8 cellular contexts compared by ENCODE assay signal in genomic region chr3:48435774-48436476, GRCh38. TPM values are rescaled to one million over a fixed set of nuclear protein-coding genes. Genes with fewer than 3 reads are reported as not detected.
DNase-seq lines count a peak whose midpoint lies in the region; ATAC-seq, FAIRE-seq and TF ChIP-seq lines count a peak whose summit lies in the region.

No MANE protein-coding gene starts in this region.

- no peaks in the 10 kb centered on the region for H3K4me1 ChIP-seq in mesendoderm (ENCODE audit: control insufficient read depth, low read depth, low read length)

- H3K9ac ChIP-seq in mesendoderm (ENCODE audit: low read length) = no peak overlapping the region

- peaks cover 11% of the 10 kb centered on the region for H3K79me1 ChIP-seq in mesendoderm (ENCODE audit: low read length)

- H2BK5ac ChIP-seq in mesendoderm (ENCODE audit: low read length) = no peak overlapping the region

- DNase-seq in CD1c-positive myeloid dendritic cell (ENCODE audit: extremely low spot score) (peak; percentile 88), HFF-Myc (ENCODE audit: extremely low read depth, low read depth) (peak; percentile 66), NOMO-1 (lab: John Stamatoyannopoulos, UW; ENCODE audit: unreplicated experiment in 2 of 2) (peak; percentile 63 to 79), mesendoderm (peak; percentile 92)
- peak; percentile 92 for DNase-seq in activated CD8-positive, alpha-beta memory T cell treated with anti-CD3 and anti-CD28 coated beads for 24 hours
- DNase-seq in stimulated activated CD8-positive, alpha-beta memory T cell treated with anti-CD3 and anti-CD28 coated beads, Interleukin-15, amount 100 ng/mL, for 24 hours (ENCODE audit: low read depth) = peak; percentile 53

- H3K56ac ChIP-seq in mesendoderm (ENCODE audit: low read length) = peak overlapping the region; percentile 47

- H3K18ac ChIP-seq in mesendoderm (ENCODE audit: low read length) = no peak overlapping the region

- H2BK120ac ChIP-seq in mesendoderm (ENCODE audit: low read depth, low read length) = no peak overlapping the region

- H3K36me3 ChIP-seq in mesendoderm (ENCODE audit: control insufficient read depth, insufficient read depth, low read length) = peaks cover 10% of the 10 kb centered on the region

- H4K8ac ChIP-seq in mesendoderm (ENCODE audit: low read depth, low read length) = no peak overlapping the region

- no peak overlapping the region for H4K5ac ChIP-seq in mesendoderm (ENCODE audit: low read length)

- H3K4me3 ChIP-seq in HFF-Myc (replicated peaks; ENCODE audit: low read depth, low read length) = no peak overlapping the region
- H3K4me3 ChIP-seq in mesendoderm (ENCODE audit: low read length) = no peak overlapping the region

- H3K27ac ChIP-seq in mesendoderm (ENCODE audit: low read depth, low read length) = no peak overlapping the region

- peak; percentile 100 for TF ChIP-seq CTCF in HFF-Myc (IDR thresholded peaks at IDR 0.05; ENCODE audit: low read depth, low read length, missing control alignments)

- peaks cover 10% of the 10 kb centered on the region for H3K79me2 ChIP-seq in mesendoderm (ENCODE audit: control insufficient read depth, insufficient read depth, low read length)

- ATAC-seq in HG03354 (IDR thresholded peaks at IDR 0.05; ENCODE audit: poor library complexity, severe bottlenecking, unreplicated experiment) = no peak

- WGBS in mesendoderm (ENCODE audit: extremely low coverage, insufficient coverage, low lambda C conversion rate) = no CpG with 5 or more reads among the region's 7 CpGs

- H2BK15ac ChIP-seq in mesendoderm (replicated peaks; ENCODE audit: low read depth) = no peak overlapping the region

- H3K23ac ChIP-seq in mesendoderm (ENCODE audit: low read length) = no peak overlapping the region

- no peak overlapping the region for H3K4me2 ChIP-seq in mesendoderm (ENCODE audit: low read length)

- H3K27me3 ChIP-seq in mesendoderm (ENCODE audit: insufficient read depth, low read length, poor library complexity) = no peaks in the 10 kb centered on the region

- no peak overlapping the region for H2AK5ac ChIP-seq in mesendoderm (ENCODE audit: low read length)

- FAIRE-seq in endometrium (lab: Jason Lieb, UNC) = peak; percentile 12

- no peak overlapping the region for H3K4ac ChIP-seq in mesendoderm (ENCODE audit: low read depth, low read length)

RNA-seq across cellular contexts. Expression of gene CCDC51, which starts 4.0 kb away (rescaled TPM):
- 17.5 TPM for polyA plus RNA-seq in mesendoderm (2013, experiment 1 of 2)
- polyA plus RNA-seq in mesendoderm (2013, experiment 2 of 2) = 16.4 TPM

RNA-seq across cellular contexts. Expression of gene TMA7, which starts 4.1 kb away (rescaled TPM):
- 1,066 TPM for polyA plus RNA-seq in mesendoderm (2013, experiment 1 of 2)
- 1,068 TPM for polyA plus RNA-seq in mesendoderm (2013, experiment 2 of 2)

RNA-seq across cellular contexts. Expression of gene PLXNB1, which starts 6.0 kb away (rescaled TPM):
- 58.6 TPM for polyA plus RNA-seq in mesendoderm (2013, experiment 1 of 2)
- 54.5 TPM for polyA plus RNA-seq in mesendoderm (2013, experiment 2 of 2)

RNA-seq across cellular contexts. Expression of gene ATRIP, which starts 10.6 kb away (rescaled TPM):
- 15.5 TPM for polyA plus RNA-seq in mesendoderm (2013, experiment 1 of 2)
- 16.0 TPM for polyA plus RNA-seq in mesendoderm (2013, experiment 2 of 2)
